Comparison of ENCODE assay signal across 19 cellular contexts in genomic region chr4:128390475-128390996, GRCh38.
"Had no signal": no experiment of that assay in that cellular context is flagged by ENCODE, and none has a peak within 500 bp of the region (broad histone marks: within the 10 kb centered on the region; RNA-seq: fewer than 3 reads in every experiment).

No MANE protein-coding gene starts in this region.

- H3K36me3 ChIP-seq: lower lobe of right lung, suprapubic skin had no signal

- H3K27me3 ChIP-seq: hepatocyte, suprapubic skin had no signal

- H3K9me3 ChIP-seq: lower lobe of right lung, suprapubic skin had no signal

- ATAC-seq: activated CD8-positive, alpha-beta T cell treated with anti-CD3 and anti-CD28 coated beads for 36 hours; activated T-helper 17 cell treated with anti-CD3 and anti-CD28 coated beads, Interleukin-2, amount 50 U/mL, for 72 hours; left cardiac atrium; lower lobe of right lung; natural killer cell treated with Interleukin-12 subunit alpha and Interleukin-12 subunit beta and Interleukin-15 and Interleukin-18, amount 100 ng/mL, for 72 hours had no signal

- DNase-seq: activated CD4-positive, alpha-beta T cell treated with anti-CD3 and anti-CD28 coated beads, Interleukin-2, amount 10 ng/mL, durations not matched to agents 24 days and 14 days; activated CD8-positive, alpha-beta T cell treated with anti-CD3 and anti-CD28 coated beads for 36 hours; activated naive CD4-positive, alpha-beta T cell; activated naive CD8-positive, alpha-beta T cell treated with anti-CD3 and anti-CD28 coated beads, Interleukin-2, amount 10 ng/mL, durations not matched to agents 7 days and 5 days; activated T-cell treated with anti-CD3 and anti-CD28 coated beads, Interleukin-2, amount 50 U/mL, for 1 hour; anterior cingulate cortex; central memory CD4-positive, alpha-beta T cell; left cardiac atrium; lower lobe of right lung; stimulated activated CD4-positive, alpha-beta T cell treated with anti-CD3 and anti-CD28 coated beads, Interleukin-12 subunit alpha, Interleukin-12 subunit beta, amount 100 ng/mL, for 4 hours; stimulated activated CD4-positive, alpha-beta T cell treated with anti-CD3 and anti-CD28 coated beads, Interleukin-1b, Interleukin-23, amount 100 ng/mL, for 48 hours; stimulated activated CD8-positive, alpha-beta memory T cell treated with anti-CD3 and anti-CD28 coated beads, Interleukin-4, amount 100 ng/mL, for 48 hours; stimulated activated naive CD4-positive, alpha-beta T cell treated with Interleukin-2 at 50 U/mL for 16 hours; T1000; trophoblast cell had no signal

- H3K79me2 ChIP-seq: hepatocyte had no signal

- H3K27ac ChIP-seq: hepatocyte, lower lobe of right lung, suprapubic skin had no signal

- H3K4me2 ChIP-seq: hepatocyte had no signal

- H3K4me3 ChIP-seq: hepatocyte, lower lobe of right lung, suprapubic skin had no signal

- H2AFZ ChIP-seq: hepatocyte had no signal
